In the genomic region with DNA sequence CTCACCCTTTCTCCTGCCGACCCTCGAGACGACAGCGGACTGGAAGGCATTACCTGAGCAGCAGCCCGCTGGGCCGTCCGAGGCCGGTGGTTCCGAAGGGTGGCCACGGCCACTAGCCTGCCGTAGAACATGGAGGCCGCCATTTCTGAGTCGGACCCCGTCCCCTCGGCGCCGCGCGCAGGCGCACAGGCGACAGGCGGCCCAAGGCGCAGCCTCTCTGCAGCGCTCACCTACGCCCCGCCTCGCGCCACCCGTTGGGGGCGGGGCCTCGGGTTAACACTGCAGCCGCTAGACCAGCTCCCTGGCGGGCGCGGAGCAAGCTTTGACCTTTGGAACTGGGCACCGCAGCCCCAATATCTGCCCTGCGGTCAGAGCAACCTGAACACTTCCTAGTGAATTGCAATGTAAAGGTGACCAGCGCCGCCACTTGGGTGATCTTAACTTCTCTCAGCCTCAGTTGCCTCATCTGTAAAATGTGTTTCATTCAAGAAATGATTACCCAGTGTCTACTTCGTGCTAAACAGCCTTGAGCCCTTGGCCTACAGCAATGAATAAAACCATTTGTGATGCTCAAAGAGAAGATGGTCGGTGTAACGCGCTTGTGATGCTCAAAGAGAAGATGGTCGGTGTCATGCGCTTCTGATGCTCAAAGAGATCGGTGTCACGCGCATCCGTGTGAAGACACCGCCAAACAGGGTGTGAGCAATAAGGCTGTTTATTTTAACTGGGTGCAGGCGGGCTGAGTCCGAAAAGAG, we compare ENCODE assay signal across 8 cellular contexts. TPM values are rescaled to one million over a fixed set of nuclear protein-coding genes. Genes with fewer than 3 reads are reported as not detected.
A peak's percentile ranks its signal among the peaks of the same experiment; 100 is the strongest.
DNase-seq lines count a peak whose midpoint lies in the region; ATAC-seq and TF ChIP-seq lines count a peak whose summit lies in the region.

A gene (minus strand): TSS at position 147 of the 755 bp plus-strand sequence. CDS start 4 bp downstream, at position 143.

- no peaks in the 10 kb centered on the region for H3K27me3 ChIP-seq in mononuclear cell (ENCODE audit: insufficient read depth, low read length)

- H3K27ac ChIP-seq in OCI-LY7 (ENCODE audit: low read depth, low read length, poor library complexity, severe bottlenecking): no peak within 1 kb of the TSS

- no peak for TF ChIP-seq CTCF in OCI-LY7 (conservative IDR thresholded peaks at IDR 0.05; ENCODE audit: low read length)

- H3K9me3 ChIP-seq in OCI-LY7 (ENCODE audit: low read length) (no peaks in the 10 kb centered on the region), mononuclear cell (ENCODE audit: low read depth, low read length) (no peaks in the 10 kb centered on the region)

- peaks cover 22% of the 10 kb centered on the region for H3K4me1 ChIP-seq in OCI-LY7 (ENCODE audit: insufficient read depth, low read length, poor library complexity, severe bottlenecking)
- H3K4me1 ChIP-seq in mononuclear cell (ENCODE audit: insufficient read depth, low read length): peaks cover 27% of the 10 kb centered on the region

- POLR2A ChIA-PET in OCI-LY7 (lab: Charles Lee): interaction anchor here (0.5 kb wide), 1 partner anchor 1753 kb away, joined by 4 read pairs; no protein-coding TSS in a partner anchor

- H3K9me2 ChIP-seq in OCI-LY7 (ENCODE audit: insufficient read depth, low read length): no peaks in the 10 kb centered on the region

- peaks cover 19% of the 10 kb centered on the region for H3K36me3 ChIP-seq in OCI-LY7 (ENCODE audit: insufficient read depth, low read length)

- ATAC-seq in GM21515 (IDR thresholded peaks at IDR 0.05; ENCODE audit: unreplicated experiment): peak; percentile 98

- no peaks in the 10 kb centered on the region for H4K20me1 ChIP-seq in OCI-LY7 (ENCODE audit: insufficient read depth, low read length)

- no TSS peak for BruUV-seq in OCI-LY7 (replicated peaks; lab: Mats Ljungman, UMichigan)

- peak within 1 kb of the TSS; percentile 93 for H2AFZ ChIP-seq in OCI-LY7 (ENCODE audit: low read length)

- H3K4me2 ChIP-seq in OCI-LY7 (ENCODE audit: low read length): peak within 1 kb of the TSS; percentile 79

- peaks cover 36% of the 10 kb centered on the region; the same call in 1 of the 2 replicates for H3K79me2 ChIP-seq in OCI-LY7 (ENCODE audit: insufficient read depth, low read depth, low read length)

- DNase-seq in DMS 273 (lab: John Stamatoyannopoulos, UW; ENCODE audit: unreplicated experiment) (peak; percentile 94), HuH-7 (ENCODE audit: low spot score) (peak; percentile 89), OCI-LY7 (ENCODE audit: low spot score) (peak; percentile 94), activated T-cell treated with anti-CD3 and anti-CD28 coated beads for 1 hour (ENCODE audit: low read depth) (peak; percentile 89), epidermal melanocyte (ENCODE audit: insufficient read length, low spot score) (peak; percentile 92)
- peak; percentile 90 to 92 for DNase-seq in stimulated activated CD8-positive, alpha-beta memory T cell treated with anti-CD3 and anti-CD28 coated beads, Interleukin-2, amount 100 ng/mL, for 48 hours (ENCODE audit: low read depth in 2 of 2)

- H3K4me3 ChIP-seq in OCI-LY7 (ENCODE audit: low read depth, low read length, poor library complexity, severe bottlenecking) (peak within 1 kb of the TSS; percentile 99), mononuclear cell (ENCODE audit: low read length) (peak within 1 kb of the TSS; percentile 98)

- intact Hi-C loops in OCI-LY7 (cut with micrococcal nuclease; ENCODE audit: unreplicated experiment): loop anchor here (2.0 kb wide), 1 partner anchor 35 kb away; a partner anchor contains a TSS

- CTCF ChIA-PET in OCI-LY7 (lab: Charles Lee; ENCODE audit: unreplicated experiment): interaction anchor here (0.6 kb wide), 1 partner anchor 36 kb away, joined by 3 read pairs; a partner anchor contains a TSS

RNA-seq across cellular contexts. Expression of the gene that starts here (rescaled TPM):
- 19.9 and 22.9 TPM in 2 replicates for total RNA-seq in OCI-LY7 (2014; rRNA removed; shearing (Covaris generic))
- total RNA-seq in OCI-LY7 (2022): 46.7 and 53.5 TPM in 2 replicates
- total RNA-seq in mononuclear cell: 33.5 TPM
